ENCODE assay signal across 8 cellular contexts in the genomic region with DNA sequence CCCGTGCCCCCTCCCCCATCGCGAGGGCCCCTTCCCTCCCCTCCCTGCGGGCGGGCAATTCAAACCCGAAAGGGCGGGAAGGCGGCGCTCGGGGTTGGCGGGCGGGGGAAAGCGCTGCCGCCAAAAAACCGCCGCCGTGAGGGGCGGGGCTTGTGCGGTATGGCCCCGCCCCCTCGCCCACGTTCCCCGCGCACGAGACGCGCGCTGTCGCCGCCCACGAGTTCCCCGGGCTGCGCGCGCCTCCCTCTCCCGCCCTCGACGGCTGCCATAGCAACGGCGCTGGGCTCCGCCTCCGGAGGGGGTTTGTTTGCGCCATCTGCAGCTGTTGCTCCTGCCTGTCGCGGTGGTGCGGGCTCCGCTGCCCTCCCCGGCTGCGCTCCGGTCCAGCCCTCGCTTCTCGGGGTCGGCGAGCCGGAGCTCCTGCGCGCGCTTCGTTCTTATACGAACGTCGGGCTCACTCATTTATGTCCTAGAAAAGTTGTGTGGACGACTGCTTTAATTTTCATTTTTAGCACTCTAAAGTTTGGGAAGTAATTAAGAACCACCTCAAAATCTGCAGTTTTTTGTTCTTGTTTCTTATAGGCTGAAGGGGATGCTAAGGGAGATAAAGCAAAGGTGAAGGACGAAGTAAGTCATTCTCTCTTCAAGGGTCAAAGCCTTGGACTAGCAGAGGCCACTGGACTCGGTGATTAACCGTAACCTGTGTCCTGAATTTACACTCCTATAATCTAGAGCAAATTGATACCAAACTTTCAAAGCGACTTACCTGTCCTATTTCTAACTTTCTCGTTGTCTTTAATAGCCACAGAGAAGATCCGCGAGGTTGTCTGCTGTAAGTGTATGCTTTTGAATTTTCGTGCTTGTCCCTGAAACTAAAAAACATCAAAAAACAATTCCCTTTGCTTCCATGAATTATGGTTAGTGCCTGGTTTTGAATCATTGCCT. TPM values are rescaled to one million over a fixed set of nuclear protein-coding genes. Genes with fewer than 3 reads are reported as not detected.
DNase-seq lines count a peak whose midpoint lies in the region; TF ChIP-seq lines count a peak whose summit lies in the region.

No MANE protein-coding gene starts in this region.

- no peaks in the 10 kb centered on the region for H4K20me1 ChIP-seq in H9 (ENCODE audit: control insufficient read depth, insufficient read depth, insufficient read length)

- H2BK20ac ChIP-seq in H9 (ENCODE audit: low read depth, low read length, poor library complexity, severe bottlenecking): no peak overlapping the region

- no peak overlapping the region for H3K18ac ChIP-seq in H9 (ENCODE audit: insufficient read length, low read depth, low read length)

- no peaks in the 10 kb centered on the region for H3K79me1 ChIP-seq in H9 (ENCODE audit: insufficient read depth, low read depth, low read length, poor library complexity, severe bottlenecking)

- H4K8ac ChIP-seq in H9 (replicated peaks; ENCODE audit: insufficient read length, low read depth, low read length): no peak overlapping the region

- H4K91ac ChIP-seq in H9 (ENCODE audit: insufficient read length, low read depth, low read length): no peak overlapping the region

- TF ChIP-seq CTCF in H9 (conservative IDR thresholded peaks at IDR 0.05) (no peak), fibroblast of the aortic adventitia (IDR thresholded peaks at IDR 0.05; ENCODE audit: insufficient read depth, low read length) (no peak), nephron (IDR thresholded peaks at IDR 0.05; ENCODE audit: unreplicated experiment in 3 of 3) (no peak)

- H3K4me3 Mint-ChIP-seq in H9: peak overlapping the region; percentile 88 to 89
- peak overlapping the region; percentile 90 to 93 (median 92) for H3K4me3 Mint-ChIP-seq in nephron

- H3K36me3 ChIP-seq in MG63: peaks cover 50% of the 10 kb centered on the region

- no peak overlapping the region for H2AFZ ChIP-seq in H9 (ENCODE audit: low read length)

- WGBS in H9 (ENCODE audit: extremely low coverage, insufficient read length, low lambda C conversion rate): no CpG with 5 or more reads among the region's 71 CpGs

- H3K27ac Mint-ChIP-seq in H9 (peak overlapping the region; percentile 61 to 74 (median 62); a peak in 5 of 7 replicates), nephron (peak overlapping the region; percentile 41 to 86 (median 84))

- peaks cover 48 to 66% (median 63%) of the 10 kb centered on the region in 3 experiments for H3K36me3 Mint-ChIP-seq in H9 (ENCODE audit: insufficient read depth in 1 of 3, low read depth in 3 of 3)
- H3K36me3 Mint-ChIP-seq in nephron (ENCODE audit: low read depth): peaks cover 55% of the 10 kb centered on the region

- H2BK15ac ChIP-seq in H9 (ENCODE audit: low read depth, low read length): no peak overlapping the region

- peak overlapping the region; percentile 94 for H3K4me2 ChIP-seq in H9 (ENCODE audit: insufficient read depth, insufficient read length, low read length)

- peaks cover 4% of the 10 kb centered on the region; the same call in 1 of the 2 replicates for H3K79me2 ChIP-seq in H9 (ENCODE audit: insufficient read depth, low read length)

- H3K56ac ChIP-seq in H9 (ENCODE audit: insufficient read length, low read depth, low read length): no peak overlapping the region

- H3K4ac ChIP-seq in H9 (ENCODE audit: low read depth, low read length): no peak overlapping the region

- H3K9me3 ChIP-seq in H9 (ENCODE audit: control insufficient read depth, low read depth, low read length) (no peaks in the 10 kb centered on the region), MG63 (no peaks in the 10 kb centered on the region)

- no peak overlapping the region for H3K14ac ChIP-seq in H9 (ENCODE audit: insufficient read depth, low read length)

- H2AK5ac ChIP-seq in H9 (ENCODE audit: insufficient read length, low read length): no peak overlapping the region

- peaks cover 10% of the 10 kb centered on the region for H3K23me2 ChIP-seq in H9 (ENCODE audit: insufficient read length, low read depth, low read length, poor library complexity, severe bottlenecking)

- no peak overlapping the region for H4K5ac ChIP-seq in H9 (ENCODE audit: insufficient read length, low read depth, low read length)

- H3K4me3 ChIP-seq in MG63: peak overlapping the region; percentile 99
- H3K4me3 ChIP-seq in fibroblast of the aortic adventitia (ENCODE audit: low read depth, low read length): peak overlapping the region; percentile 77

- H3K4me1 ChIP-seq in H9 (ENCODE audit: insufficient read depth, low read length): no peaks in the 10 kb centered on the region; the same call in 1 of the 2 replicates

- H3K27me3 ChIP-seq in H9 (ENCODE audit: insufficient read depth, low read length): no peaks in the 10 kb centered on the region
- no peaks in the 10 kb centered on the region for H3K27me3 ChIP-seq in MG63

- H3K9me3 Mint-ChIP-seq in H9 (no peaks in the 10 kb centered on the region), nephron (no peaks in the 10 kb centered on the region)

- no peaks in the 10 kb centered on the region; the same call in 1 of the 2 replicates for H3K27me3 Mint-ChIP-seq in H9 (ENCODE audit: low read depth)
- H3K27me3 Mint-ChIP-seq in nephron (ENCODE audit: low read depth): no peaks in the 10 kb centered on the region

- H2BK5ac ChIP-seq in H9 (ENCODE audit: insufficient read length, low read length): no peak overlapping the region

- H3K4me1 Mint-ChIP-seq in H9: peaks cover 31 to 43% of the 10 kb centered on the region in 2 experiments
- peaks cover 58% of the 10 kb centered on the region for H3K4me1 Mint-ChIP-seq in nephron

- DNase-seq in EH (ENCODE audit: low read depth) (peak; percentile 94), H9 (peak; percentile 95), MG63 (peak; percentile 87), SHP77 treated with DMSO at 0.1 percent for 48 hours (lab: John Stamatoyannopoulos, UW) (peak; percentile 60), activated gamma-delta T cell (lab: John Stamatoyannopoulos, UW) (peak; percentile 97), fibroblast of the aortic adventitia (ENCODE audit: low read depth) (peak; percentile 91)
- peak; percentile 89 to 95 (median 94) for DNase-seq in stimulated activated naive CD4-positive, alpha-beta T cell (lab: John Stamatoyannopoulos, UW)

- H3K27ac ChIP-seq in H9 (ENCODE audit: insufficient read length, low read depth, low read length): peak overlapping the region; percentile 61

- no peak overlapping the region for H3K23ac ChIP-seq in H9 (ENCODE audit: insufficient read length, low read depth, low read length)

- no peak overlapping the region for H3T11ph ChIP-seq in H9 (ENCODE audit: low read length)

- H3K9ac ChIP-seq in H9 (ENCODE audit: extremely low read depth, insufficient read length, low read length): peak overlapping the region; percentile 92

- no peak overlapping the region for H2BK120ac ChIP-seq in H9 (ENCODE audit: low read depth, low read length, poor library complexity, severe bottlenecking)

- no peak overlapping the region for H2BK12ac ChIP-seq in H9 (ENCODE audit: insufficient read length, low read depth, low read length)

RNA-seq across cellular contexts. Expression of a gene that starts 0.9 kb away (rescaled TPM):
- total RNA-seq in H9 (2021) (622 and 626 TPM in 2 replicates), fibroblast of the aortic adventitia (ENCODE audit: low replicate concordance) (161 and 225 TPM in 2 replicates)
- 568 and 802 TPM in 2 replicates for total RNA-seq in MG63 (2014; rRNA removed; shearing (Covaris generic); ENCODE audit: low replicate concordance)

RNA-seq across cellular contexts. Expression of a gene that starts 41.1 kb away (rescaled TPM):
- 49.8 and 61.2 TPM in 2 replicates for total RNA-seq in H9 (2021)
- total RNA-seq in MG63 (2014; rRNA removed; shearing (Covaris generic); ENCODE audit: low replicate concordance): 28.8 and 37.8 TPM in 2 replicates
- total RNA-seq in fibroblast of the aortic adventitia (ENCODE audit: low replicate concordance): 46.0 and 55.7 TPM in 2 replicates

RNA-seq across cellular contexts. Expression of a gene that starts 56.4 kb away (rescaled TPM):
- total RNA-seq in H9 (2021) (43.3 and 45.3 TPM in 2 replicates), fibroblast of the aortic adventitia (ENCODE audit: low replicate concordance) (1.3 and 2.9 TPM in 2 replicates)
- 10.1 and 10.2 TPM in 2 replicates for total RNA-seq in MG63 (2014; rRNA removed; shearing (Covaris generic); ENCODE audit: low replicate concordance)

Comparison
In these comparisons a context has a peak if more than half of its experiments do, and no peak if none do; other contexts are left out.
1. Peak in every context shown above with its lines: DNase-seq, H3K4me3 ChIP-seq and H3K27ac ChIP-seq.